2 cellular contexts compared by ENCODE assay signal in the genomic region with DNA sequence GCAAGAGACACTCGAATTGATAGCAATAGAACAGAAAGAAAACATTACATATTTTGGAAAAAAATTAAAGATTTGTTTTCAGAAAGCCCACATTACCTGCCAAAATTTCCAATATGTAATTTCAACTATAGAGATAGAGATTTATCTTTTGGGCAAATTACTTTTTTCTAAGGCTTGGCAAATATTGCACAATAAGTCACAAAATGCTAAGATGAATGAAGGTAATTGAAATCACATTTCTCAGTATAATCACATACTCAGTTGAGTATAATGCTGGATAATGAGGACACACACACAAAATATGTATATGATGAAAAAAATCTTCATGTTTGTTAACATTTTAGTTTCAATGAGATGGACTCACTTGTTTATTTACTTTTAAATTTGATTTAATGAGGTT.
TF ChIP-seq lines count a peak whose summit lies in the region.

No MANE protein-coding gene starts in this region.

TF ChIP-seq in HepG2, 621 proteins besides CTCF, POLR2A, EP300 and RAD21:
- TF ChIP-seq CEBPB (IDR thresholded peaks at IDR 0.05; ENCODE audit: borderline replicate concordance, low read depth, low read length) (peak; percentile 85; the same call in 1 of the 2 replicates), ZNF83 (CRISPR knock-in tag; IDR thresholded peaks at IDR 0.05; ENCODE audit: borderline replicate concordance) (no peak)
- TF ChIP-seq, protein P1, sequence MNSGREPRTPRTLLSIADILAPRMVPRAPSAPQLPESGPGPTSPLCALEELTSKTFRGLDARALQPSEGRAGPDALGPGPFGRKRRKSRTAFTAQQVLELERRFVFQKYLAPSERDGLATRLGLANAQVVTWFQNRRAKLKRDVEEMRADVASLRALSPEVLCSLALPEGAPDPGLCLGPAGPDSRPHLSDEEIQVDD (CRISPR knock-in tag; IDR thresholded peaks at IDR 0.05; ENCODE audit: borderline replicate concordance) = no peak
TF ChIP-seq in HepG2: peak in this region for 1.

TF ChIP-seq in IMR-90, 13 proteins besides CTCF, POLR2A, EP300 and RAD21:
- peak; percentile 64 for TF ChIP-seq CEBPB (IDR thresholded peaks at IDR 0.05; ENCODE audit: low read depth, low read length)
- TF ChIP-seq, protein P2, sequence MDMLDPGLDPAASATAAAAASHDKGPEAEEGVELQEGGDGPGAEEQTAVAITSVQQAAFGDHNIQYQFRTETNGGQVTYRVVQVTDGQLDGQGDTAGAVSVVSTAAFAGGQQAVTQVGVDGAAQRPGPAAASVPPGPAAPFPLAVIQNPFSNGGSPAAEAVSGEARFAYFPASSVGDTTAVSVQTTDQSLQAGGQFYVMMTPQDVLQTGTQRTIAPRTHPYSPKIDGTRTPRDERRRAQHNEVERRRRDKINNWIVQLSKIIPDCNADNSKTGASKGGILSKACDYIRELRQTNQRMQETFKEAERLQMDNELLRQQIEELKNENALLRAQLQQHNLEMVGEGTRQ (IDR thresholded peaks at IDR 0.05; ENCODE audit: low read depth, low read length) = no peak
